Comparison of ENCODE assay signal across 12 cellular contexts in genomic region chr17:6648181-6648580, GRCh38. TPM values are rescaled to one million over a fixed set of nuclear protein-coding genes. Genes with fewer than 3 reads are reported as not detected.
DNase-seq lines count a peak whose midpoint lies in the region; ATAC-seq and TF ChIP-seq lines count a peak whose summit lies in the region.
"Had no signal": no experiment of that assay in that cellular context is flagged by ENCODE, and none has a peak within 500 bp of the region (broad histone marks: within the 10 kb centered on the region; RNA-seq: fewer than 3 reads in every experiment).

No MANE protein-coding gene starts in this region.

- no peak overlapping the region for H3K4me3 Mint-ChIP-seq in CD14-positive monocyte
- H3K4me3 Mint-ChIP-seq: activated T-cell treated with anti-CD3 and anti-CD28 coated beads, Interleukin-2, amount 50 U/mL, for 4 hours had no signal

- H3F3A ChIP-seq in GM23248 (ENCODE audit: insufficient read depth), result peaks cover 49% of the 10 kb centered on the region

- peaks cover 57 to 60% of the 10 kb centered on the region in 2 donors for H3K36me3 Mint-ChIP-seq in CD14-positive monocyte

- peak overlapping the region in 2 of 7 donors; percentile 4 to 73 for H3K27ac Mint-ChIP-seq in CD14-positive monocyte

- H3K4me3 ChIP-seq in GM23248, result no peak overlapping the region
- no peak overlapping the region for H3K4me3 ChIP-seq in RWPE2 (ENCODE audit: severe bottlenecking)
- no peak overlapping the region for H3K4me3 ChIP-seq in sigmoid colon
- H3K4me3 ChIP-seq: esophagus muscularis mucosa, SJSA1 had no signal

- ATAC-seq in RWPE2 (ENCODE audit: low read depth) (0 out of 3 replicates have a peak, but pooled peaks have one; percentile 13), left colon (no peak), GM18870 (IDR thresholded peaks at IDR 0.05; ENCODE audit: unreplicated experiment) (no peak)
- ATAC-seq: activated T-cell treated with anti-CD3 and anti-CD28 coated beads, Interleukin-2, amount 50 U/mL, for 4 hours had no signal

- in situ Hi-C loops in GM23248 (cut with MboI), result no loop called here

- DNase-seq in CD14-positive monocyte (ENCODE audit: low spot score) (no peak), GM23248 (peak; percentile 45), RWPE2 (ENCODE audit: low spot score) (no peak), germinal center (ENCODE audit: low spot score) (peak; percentile 16), sigmoid colon (no peak), left colon (no peak), NCI-H748 (lab: John Stamatoyannopoulos, UW; ENCODE audit: unreplicated experiment) (no peak)
- DNase-seq: activated T-cell treated with anti-CD3 and anti-CD28 coated beads, Interleukin-2, amount 50 U/mL, for 4 hours; H7 had no signal

- H3K27ac ChIP-seq in GM23248, result no peak overlapping the region
- H3K27ac ChIP-seq in RWPE2 (ENCODE audit: poor library complexity, severe bottlenecking), result no peak overlapping the region
- no peak overlapping the region for H3K27ac ChIP-seq in sigmoid colon
- H3K27ac ChIP-seq: esophagus muscularis mucosa, SJSA1 had no signal

- H3K36me3 ChIP-seq in GM23248 (ENCODE audit: low read depth) (peaks cover 38% of the 10 kb centered on the region; the same call in 1 of the 2 replicates), RWPE2 (ENCODE audit: low read depth) (peaks cover 69% of the 10 kb centered on the region), sigmoid colon (peaks cover 0 to 59% (median 11%) of the 10 kb centered on the region in 4 donors)

- H3K79me2 ChIP-seq in GM23248 (ENCODE audit: insufficient read depth), result peaks cover 72% of the 10 kb centered on the region

- H3K27me3 ChIP-seq in GM23248 (replicated peaks; ENCODE audit: insufficient read depth) (no peaks in the 10 kb centered on the region), RWPE2 (ENCODE audit: insufficient read depth, poor library complexity, severe bottlenecking) (no peaks in the 10 kb centered on the region), sigmoid colon (peaks cover 0 to 9% (median 0%) of the 10 kb centered on the region in 3 donors)
- H3K27me3 ChIP-seq: esophagus muscularis mucosa, SJSA1 had no signal

- peaks cover 0 to 8% (median 0%) of the 10 kb centered on the region in 7 donors for H3K9me3 Mint-ChIP-seq in CD14-positive monocyte
- H3K9me3 Mint-ChIP-seq: activated T-cell treated with anti-CD3 and anti-CD28 coated beads, Interleukin-2, amount 50 U/mL, for 4 hours had no signal

- H3K9ac ChIP-seq in GM23248, result no peak overlapping the region

- H2AFZ ChIP-seq in GM23248, result no peak overlapping the region

- no peak for TF ChIP-seq EP300 in sigmoid colon (IDR thresholded peaks at IDR 0.05)

- no peak for TF ChIP-seq POLR2A in sigmoid colon (IDR thresholded peaks at IDR 0.05)

- peak; percentile 22 for TF ChIP-seq CTCF in CD14-positive monocyte (IDR thresholded peaks at IDR 0.05)
- TF ChIP-seq CTCF in RWPE2 (IDR thresholded peaks at IDR 0.05; ENCODE audit: poor library complexity, severe bottlenecking), result peak; percentile 53
- TF ChIP-seq CTCF in sigmoid colon (IDR thresholded peaks at IDR 0.05), result no peak

- peaks cover 43% of the 10 kb centered on the region for H3K4me1 ChIP-seq in GM23248 (ENCODE audit: insufficient read depth)
- H3K4me1 ChIP-seq in RWPE2 (ENCODE audit: insufficient read depth, poor library complexity, severe bottlenecking), result peaks cover 39% of the 10 kb centered on the region
- peaks cover 0 to 40% (median 27%) of the 10 kb centered on the region in 4 donors for H3K4me1 ChIP-seq in sigmoid colon

- H3K9me3 ChIP-seq in GM23248 (ENCODE audit: low read depth) (no peaks in the 10 kb centered on the region), RWPE2 (ENCODE audit: severe bottlenecking) (no peaks in the 10 kb centered on the region), sigmoid colon (no peaks in the 10 kb centered on the region)
- H3K9me3 ChIP-seq: esophagus muscularis mucosa had no signal

- peaks cover 11 to 13% (median 12%) of the 10 kb centered on the region in 3 donors for H3K27me3 Mint-ChIP-seq in CD14-positive monocyte (ENCODE audit: low read depth in 3 of 3)

- no peaks in the 10 kb centered on the region for H3K9me2 ChIP-seq in GM23248 (ENCODE audit: insufficient read depth)

- intact Hi-C loops in CD14-positive monocyte (cut with micrococcal nuclease) (loop anchor here (1.0 to 10.0 kb wide), 2 partner anchors 173 to 175 kb away; no protein-coding TSS in a partner anchor), sigmoid colon (cut with DNase I) (loop anchor here (10.0 kb wide), 1 partner anchor 757 kb away; the partner anchor contains the start of genes NLGN2 and TMEM256), left colon (cut with DNase I, micrococcal nuclease) (no loop called here)

- peaks cover 28% of the 10 kb centered on the region for H3K4me1 Mint-ChIP-seq in CD14-positive monocyte

- H3K4me2 ChIP-seq in GM23248 (ENCODE audit: unreplicated experiment), result no peak overlapping the region

- H4K20me1 ChIP-seq in GM23248 (ENCODE audit: insufficient read depth), result peaks cover 10% of the 10 kb centered on the region; the same call in 1 of the 2 replicates

RNA-seq across cellular contexts. Expression of gene MED31, which starts 3.2 kb away (rescaled TPM):
- polyA plus RNA-seq in CD14-positive monocyte (10 to 100 TPM; 33.6 to 38.2 TPM), GM23248 (2016; fragmentation: Nextera tagmentation; extraction: Ambion mirVana) (64.9 and 70.0 TPM in 2 replicates), sigmoid colon (10 to 100 TPM in 2 of 3 donors, 1 to 10 TPM in 1; 9.6 to 24.0 (median 11.5) TPM)
- 4.8 and 8.9 TPM in 2 replicates for total RNA-seq in GM23248 (2014; rRNA removed; shearing (Covaris generic))
- total RNA-seq in sigmoid colon (1 to 10 TPM; 2.0 to 8.6 (median 7.1) TPM), left colon (10 to 100 TPM in 1 of 2 donors, 1 to 10 TPM in 1; 9.2 to 11.3 TPM)

RNA-seq across cellular contexts. Expression of gene C17orf100, which starts 3.4 kb away (rescaled TPM):
- 1 to 10 TPM; 1.2 to 1.8 TPM for polyA plus RNA-seq in CD14-positive monocyte
- 0.63 and 0.86 TPM in 2 replicates for total RNA-seq in GM23248 (2014; rRNA removed; shearing (Covaris generic))
- polyA plus RNA-seq in GM23248 (2016; fragmentation: Nextera tagmentation; extraction: Ambion mirVana), result 5.2 and 5.5 TPM in 2 replicates
- total RNA-seq in sigmoid colon, result 1 to 10 TPM in 3 of 4 donors, under 1 TPM in 1; 0.81 to 2.8 (median 1.7) TPM
- polyA plus RNA-seq in sigmoid colon, result 1 to 10 TPM; 2.1 to 4.2 (median 2.1) TPM
- total RNA-seq in left colon, result 1 to 10 TPM; 2.0 to 3.2 TPM

RNA-seq across cellular contexts. Expression of gene TXNDC17, which starts 7.3 kb away (rescaled TPM):
- 100 to 1,000 TPM; 319 to 357 TPM for polyA plus RNA-seq in CD14-positive monocyte
- 112 and 152 TPM in 2 replicates for total RNA-seq in GM23248 (2014; rRNA removed; shearing (Covaris generic))
- 630 and 673 TPM in 2 replicates for polyA plus RNA-seq in GM23248 (2016; fragmentation: Nextera tagmentation; extraction: Ambion mirVana)
- total RNA-seq in sigmoid colon, result 100 to 1,000 TPM in 3 of 4 donors, 10 to 100 TPM in 1; 37.3 to 152 (median 120) TPM
- polyA plus RNA-seq in sigmoid colon, result 100 to 1,000 TPM; 296 to 703 (median 532) TPM
- 100 to 1,000 TPM; 135 to 151 TPM for total RNA-seq in left colon

RNA-seq across cellular contexts. Expression of gene KIAA0753, which starts 7.7 kb away (rescaled TPM):
- polyA plus RNA-seq in CD14-positive monocyte (1 to 10 TPM; 1.7 to 3.5 TPM), GM23248 (2016; fragmentation: Nextera tagmentation; extraction: Ambion mirVana) (5.8 and 6.9 TPM in 2 replicates), sigmoid colon (1 to 10 TPM; 3.6 to 8.1 (median 3.9) TPM)
- 14.2 and 20.5 TPM in 2 replicates for total RNA-seq in GM23248 (2014; rRNA removed; shearing (Covaris generic))
- total RNA-seq in sigmoid colon (10 to 100 TPM; 14.1 to 18.3 (median 14.5) TPM), left colon (10 to 100 TPM; 14.1 to 15.8 TPM)

Comparison
In these comparisons a context has a peak if more than half of its experiments do, and no peak if none do; other contexts are left out.
1. DNase-seq: peak in GM23248 (single experiment) and germinal center (single experiment); none in CD14-positive monocyte (single experiment), RWPE2 (single experiment), sigmoid colon (single experiment), left colon (0 of 2) and NCI-H748 (single experiment).
2. CTCF ChIP-seq: peak in CD14-positive monocyte (single experiment) and RWPE2 (single experiment); none in sigmoid colon (0 of 4).
3. intact Hi-C loops: an anchor here in CD14-positive monocyte (1.0 to 10.0 kb wide) and sigmoid colon (10.0 kb wide); none called in left colon.